15 cellular contexts compared by ENCODE assay signal in genomic region chr12:116420476-116420875, GRCh38.
DNase-seq lines count a peak whose midpoint lies in the region; TF ChIP-seq lines count a peak whose summit lies in the region.
"Had no signal": no experiment of that assay in that cellular context is flagged by ENCODE, and none has a peak within 500 bp of the region (broad histone marks: within the 10 kb centered on the region; RNA-seq: fewer than 3 reads in every experiment).

No MANE protein-coding gene starts in this region.

- no peak overlapping the region for H3K14ac ChIP-seq in mesenchymal stem cell (ENCODE audit: low read length in 2 of 2)

- WGBS in mesenchymal stem cell, result 44% methylated on average over 3 of the region's 3 CpGs

- no peak overlapping the region for H2BK15ac ChIP-seq in mesenchymal stem cell (ENCODE audit: low read depth, poor library complexity, severe bottlenecking)

- H3K9ac ChIP-seq in mesenchymal stem cell (ENCODE audit: low read length), result no peak overlapping the region
- H3K9ac ChIP-seq: KMS-11 had no signal

- no peak overlapping the region for H3K4me3 ChIP-seq in mesenchymal stem cell (ENCODE audit: insufficient read depth in 1 of 2, low read depth in 1 of 2, low read length in 2 of 2)
- H3K4me3 ChIP-seq: MG63 had no signal

- no peak overlapping the region for H3K4me2 ChIP-seq in mesenchymal stem cell (ENCODE audit: low read length, poor library complexity, severe bottlenecking)
- H3K4me2 ChIP-seq: KMS-11 had no signal

- H2BK120ac ChIP-seq in mesenchymal stem cell (ENCODE audit: low read depth, low read length), result no peak overlapping the region

- H2BK12ac ChIP-seq in mesenchymal stem cell (ENCODE audit: low read length in 2 of 2), result peak overlapping the region in 1 of 2 experiments; percentile 64

- no peaks in the 10 kb centered on the region for H3K4me1 Mint-ChIP-seq in endothelial cell (ENCODE audit: unreplicated experiment)
- H3K4me1 Mint-ChIP-seq: CD4-positive, CD25-positive, alpha-beta regulatory T cell had no signal

- no peak overlapping the region for H3K27ac ChIP-seq in mesenchymal stem cell (ENCODE audit: low read length, poor library complexity, severe bottlenecking)
- H3K27ac ChIP-seq: HL-60, KMS-11 had no signal

- peak overlapping the region in 1 of 2 experiments; percentile 9 for H3K18ac ChIP-seq in mesenchymal stem cell (ENCODE audit: low read depth in 1 of 2, low read length in 2 of 2)

- no peak overlapping the region for H4K8ac ChIP-seq in mesenchymal stem cell (ENCODE audit: low read length)

- H2AK5ac ChIP-seq in mesenchymal stem cell (ENCODE audit: low read length, severe bottlenecking), result no peak overlapping the region

- no peaks in the 10 kb centered on the region for H3K36me3 ChIP-seq in mesenchymal stem cell (ENCODE audit: control insufficient read depth in 1 of 2, insufficient read depth in 2 of 2, low read depth in 1 of 2, low read length in 2 of 2)
- H3K36me3 ChIP-seq: MG63 had no signal

- H2AFZ ChIP-seq in mesenchymal stem cell (ENCODE audit: low read depth, low read length), result no peak overlapping the region

- H3K27me3 ChIP-seq in mesenchymal stem cell (ENCODE audit: control insufficient read depth in 1 of 2, insufficient read depth in 1 of 2, low read length in 2 of 2), result no peaks in the 10 kb centered on the region
- H3K27me3 ChIP-seq: MG63 had no signal

- no peaks in the 10 kb centered on the region for H3K9me3 Mint-ChIP-seq in endothelial cell (ENCODE audit: unreplicated experiment)

- H3K27ac Mint-ChIP-seq in endothelial cell (ENCODE audit: unreplicated experiment), result no peak overlapping the region
- H3K27ac Mint-ChIP-seq: CD4-positive, CD25-positive, alpha-beta regulatory T cell had no signal

- H3K4ac ChIP-seq in mesenchymal stem cell (ENCODE audit: low read depth in 1 of 2, low read length in 2 of 2), result peak overlapping the region in 1 of 2 experiments; percentile 43

- peaks cover 2% of the 10 kb centered on the region for H3K27me3 Mint-ChIP-seq in endothelial cell (ENCODE audit: unreplicated experiment)
- H3K27me3 Mint-ChIP-seq: CD4-positive, CD25-positive, alpha-beta regulatory T cell had no signal

- H2BK5ac ChIP-seq in mesenchymal stem cell (ENCODE audit: low read depth, low read length, poor library complexity, severe bottlenecking), result no peak overlapping the region

- no peaks in the 10 kb centered on the region for H3K79me1 ChIP-seq in mesenchymal stem cell (replicated peaks; ENCODE audit: low read length, poor library complexity, severe bottlenecking)

- H3K4me3 Mint-ChIP-seq in endothelial cell (ENCODE audit: unreplicated experiment), result no peak overlapping the region
- H3K4me3 Mint-ChIP-seq: CD4-positive, CD25-positive, alpha-beta regulatory T cell had no signal

- H3K9me3 ChIP-seq in mesenchymal stem cell (ENCODE audit: control insufficient read depth, low read length), result peaks cover 7% of the 10 kb centered on the region
- H3K9me3 ChIP-seq: MG63 had no signal

- H3K4me1 ChIP-seq in mesenchymal stem cell (ENCODE audit: control insufficient read depth, insufficient read depth, low read depth, low read length), result peaks cover 3% of the 10 kb centered on the region

- TF ChIP-seq CTCF in endothelial cell (IDR thresholded peaks at IDR 0.05; ENCODE audit: unreplicated experiment), result no peak

- DNase-seq in NCI-H345 treated with DMSO at 0.1 percent for 48 hours (lab: John Stamatoyannopoulos, UW; ENCODE audit: unreplicated experiment), result peak; percentile 45
- DNase-seq in NCI-H345 (lab: John Stamatoyannopoulos, UW), result no peak
- peak; percentile 72 for DNase-seq in NCI-H510A treated with DMSO at 0.1 percent for 48 hours (lab: John Stamatoyannopoulos, UW)
- peak; percentile 47 for DNase-seq in mesenchymal stem cell
- DNase-seq in endothelial cell (ENCODE audit: low spot score), result no peak
- DNase-seq in NCI-H524 treated with DMSO at 0.1 percent for 48 hours (lab: John Stamatoyannopoulos, UW), result no peak
- DNase-seq in MV-4-11 (lab: John Stamatoyannopoulos, UW), result no peak
- DNase-seq: ACHN; Calu3; CD4-positive, CD25-positive, alpha-beta regulatory T cell; MG63; NCI-H446 treated with DMSO at 0.1 percent for 48 hours; T-helper 2 cell had no signal

- H3K36me3 Mint-ChIP-seq in endothelial cell (ENCODE audit: low read depth, unreplicated experiment), result no peaks in the 10 kb centered on the region

- H4K91ac ChIP-seq in mesenchymal stem cell (ENCODE audit: low read length), result no peak overlapping the region

- H3K23ac ChIP-seq in mesenchymal stem cell (ENCODE audit: low read length in 2 of 2), result no peak overlapping the region

Comparison
In these comparisons a context has a peak if more than half of its experiments do, and no peak if none do; other contexts are left out.
1. DNase-seq: peak in NCI-H345 treated with DMSO at 0.1 percent for 48 hours (single experiment), NCI-H510A treated with DMSO at 0.1 percent for 48 hours (single experiment) and mesenchymal stem cell (single experiment); none in NCI-H345 (single experiment), endothelial cell (single experiment), NCI-H524 treated with DMSO at 0.1 percent for 48 hours (single experiment) and MV-4-11 (single experiment).